In genomic region chr2:210162466-210163124, GRCh38 we compare ENCODE assay signal across 13 cellular contexts. TPM values are rescaled to one million over a fixed set of nuclear protein-coding genes. Genes with fewer than 3 reads are reported as not detected.
DNase-seq lines count a peak whose midpoint lies in the region; ATAC-seq, FAIRE-seq and TF ChIP-seq lines count a peak whose summit lies in the region.
"Had no signal": no experiment of that assay in that cellular context is flagged by ENCODE, and none has a peak within 500 bp of the region (broad histone marks: within the 10 kb centered on the region; RNA-seq: fewer than 3 reads in every experiment).

No MANE protein-coding gene starts in this region.

- no peak for TF ChIP-seq CTCF in glutamatergic neuron (IDR thresholded peaks at IDR 0.05; ENCODE audit: partially characterized antibody, unreplicated experiment)

- H3K4me3 Mint-ChIP-seq in activated T-cell treated with anti-CD3 and anti-CD28 coated beads, Interleukin-2, amount 50 U/mL, for 72 hours, result no peak overlapping the region
- no peak overlapping the region for H3K4me3 Mint-ChIP-seq in glutamatergic neuron (ENCODE audit: unreplicated experiment)
- H3K4me3 Mint-ChIP-seq in stimulated activated naive B cell treated with anti-CD40 and anti-IgM and Interleukin-4, amounts not matched to agents 10 μg/mL and 1 μg/mL and 100 μg/mL, for 72 hours, result peak overlapping the region; percentile 39 to 68
- H3K4me3 Mint-ChIP-seq: activated naive CD8-positive, alpha-beta T cell treated with anti-CD3 and anti-CD28 coated beads, Interleukin-2, amount 50 U/mL, for 24 hours had no signal

- H3K4me1 Mint-ChIP-seq in activated T-cell treated with anti-CD3 and anti-CD28 coated beads, Interleukin-2, amount 50 U/mL, for 72 hours (ENCODE audit: low read depth), result peaks cover 10% of the 10 kb centered on the region
- peaks cover 2% of the 10 kb centered on the region for H3K4me1 Mint-ChIP-seq in glutamatergic neuron (ENCODE audit: low read depth, unreplicated experiment)
- peaks cover 12 to 19% of the 10 kb centered on the region in 2 donors for H3K4me1 Mint-ChIP-seq in stimulated activated naive B cell treated with anti-CD40 and anti-IgM and Interleukin-4, amounts not matched to agents 10 μg/mL and 1 μg/mL and 100 μg/mL, for 72 hours

- H3K36me3 Mint-ChIP-seq in activated T-cell treated with anti-CD3 and anti-CD28 coated beads, Interleukin-2, amount 50 U/mL, for 72 hours (ENCODE audit: insufficient read depth in 2 of 2), result peaks cover 4% of the 10 kb centered on the region in 2 donors
- no peaks in the 10 kb centered on the region for H3K36me3 Mint-ChIP-seq in glutamatergic neuron (ENCODE audit: unreplicated experiment)
- peaks cover 0 to 3% of the 10 kb centered on the region in 2 donors for H3K36me3 Mint-ChIP-seq in stimulated activated naive B cell treated with anti-CD40 and anti-IgM and Interleukin-4, amounts not matched to agents 10 μg/mL and 1 μg/mL and 100 μg/mL, for 72 hours

- H3K9me3 Mint-ChIP-seq in activated T-cell treated with anti-CD3 and anti-CD28 coated beads, Interleukin-2, amount 50 U/mL, for 72 hours, result peaks cover 0 to 3% of the 10 kb centered on the region in 2 donors
- no peaks in the 10 kb centered on the region for H3K9me3 Mint-ChIP-seq in glutamatergic neuron (ENCODE audit: unreplicated experiment)
- H3K9me3 Mint-ChIP-seq in stimulated activated naive B cell treated with anti-CD40 and anti-IgM and Interleukin-4, amounts not matched to agents 10 μg/mL and 1 μg/mL and 100 μg/mL, for 72 hours, result no peaks in the 10 kb centered on the region
- H3K9me3 Mint-ChIP-seq: activated naive CD8-positive, alpha-beta T cell treated with anti-CD3 and anti-CD28 coated beads, Interleukin-2, amount 50 U/mL, for 24 hours had no signal

- ATAC-seq in activated T-cell treated with anti-CD3 and anti-CD28 coated beads, Interleukin-2, amount 50 U/mL, for 72 hours (replicated peaks in 1 of 2), result no peak
- peak; percentile 52 to 56 for ATAC-seq in stimulated activated naive B cell treated with anti-CD40 and anti-IgM and Interleukin-4, amounts not matched to agents 10 μg/mL and 1 μg/mL and 100 μg/mL, for 72 hours (replicated peaks)
- no peak for ATAC-seq in HG03378 (IDR thresholded peaks at IDR 0.05; ENCODE audit: unreplicated experiment)
- ATAC-seq: activated naive CD8-positive, alpha-beta T cell treated with anti-CD3 and anti-CD28 coated beads, Interleukin-2, amount 50 U/mL, for 24 hours had no signal

- no peaks in the 10 kb centered on the region for H3K27me3 Mint-ChIP-seq in activated T-cell treated with anti-CD3 and anti-CD28 coated beads, Interleukin-2, amount 50 U/mL, for 72 hours (ENCODE audit: low read depth)
- no peaks in the 10 kb centered on the region for H3K27me3 Mint-ChIP-seq in glutamatergic neuron (ENCODE audit: unreplicated experiment)
- H3K27me3 Mint-ChIP-seq in stimulated activated naive B cell treated with anti-CD40 and anti-IgM and Interleukin-4, amounts not matched to agents 10 μg/mL and 1 μg/mL and 100 μg/mL, for 72 hours, result no peaks in the 10 kb centered on the region
- H3K27me3 Mint-ChIP-seq: activated naive CD8-positive, alpha-beta T cell treated with anti-CD3 and anti-CD28 coated beads, Interleukin-2, amount 50 U/mL, for 24 hours had no signal

- FAIRE-seq in RCC 7860 (lab: Jason Lieb, UNC), result peak; percentile 77
- FAIRE-seq: A204.1, small intestine had no signal

- H3K27ac Mint-ChIP-seq in activated T-cell treated with anti-CD3 and anti-CD28 coated beads, Interleukin-2, amount 50 U/mL, for 72 hours, result peak overlapping the region; percentile 54
- H3K27ac Mint-ChIP-seq in glutamatergic neuron (ENCODE audit: unreplicated experiment), result peak overlapping the region; percentile 4
- no peak overlapping the region for H3K27ac Mint-ChIP-seq in stimulated activated naive B cell treated with anti-CD40 and anti-IgM and Interleukin-4, amounts not matched to agents 10 μg/mL and 1 μg/mL and 100 μg/mL, for 72 hours
- H3K27ac Mint-ChIP-seq: activated naive CD8-positive, alpha-beta T cell treated with anti-CD3 and anti-CD28 coated beads, Interleukin-2, amount 50 U/mL, for 24 hours had no signal

- no peak for DNase-seq in activated T-cell treated with anti-CD3 and anti-CD28 coated beads, Interleukin-2, amount 50 U/mL, for 72 hours
- DNase-seq in activated T-cell treated with anti-CD3 and anti-CD28 coated beads, Interleukin-2, amount 50 U/mL, for 1 hour, result no peak
- peak; percentile 30 for DNase-seq in RCC 7860 (ENCODE audit: low spot score)
- no peak for DNase-seq in glutamatergic neuron
- no peak for DNase-seq in stimulated activated naive B cell treated with anti-CD40 and anti-IgM and Interleukin-4, amounts not matched to agents 10 μg/mL and 1 μg/mL and 100 μg/mL, for 72 hours
- no peak for DNase-seq in NCI-H510A treated with DMSO at 0.1 percent for 48 hours (lab: John Stamatoyannopoulos, UW)
- no peak for DNase-seq in OCI-M2 (lab: John Stamatoyannopoulos, UW; ENCODE audit: unreplicated experiment)
- DNase-seq: activated naive CD8-positive, alpha-beta T cell treated with anti-CD3 and anti-CD28 coated beads, Interleukin-2, amount 50 U/mL, for 24 hours; colonic mucosa; NCI-H1048; small intestine had no signal

RNA-seq across cellular contexts. Expression of gene KANSL1L, which starts 8.6 kb away (rescaled TPM):
- total RNA-seq in activated T-cell treated with anti-CD3 and anti-CD28 coated beads, Interleukin-2, amount 50 U/mL, for 72 hours, result 10 to 100 TPM in 1 of 2 donors, 1 to 10 TPM in 1; 7.8 to 10.5 TPM
- 26.4 TPM for total RNA-seq in glutamatergic neuron (ENCODE audit: unreplicated experiment)

Comparison
In these comparisons a context has a peak if more than half of its experiments do, and no peak if none do; other contexts are left out.
1. ATAC-seq: peak in stimulated activated naive B cell treated with anti-CD40 and anti-IgM and Interleukin-4, amounts not matched to agents 10 μg/mL and 1 μg/mL and 100 μg/mL, for 72 hours (2 of 2); none in activated T-cell treated with anti-CD3 and anti-CD28 coated beads, Interleukin-2, amount 50 U/mL, for 72 hours (0 of 2) and HG03378 (single experiment).
2. H3K4me3 Mint-ChIP-seq: peak in stimulated activated naive B cell treated with anti-CD40 and anti-IgM and Interleukin-4, amounts not matched to agents 10 μg/mL and 1 μg/mL and 100 μg/mL, for 72 hours (2 of 2); none in activated T-cell treated with anti-CD3 and anti-CD28 coated beads, Interleukin-2, amount 50 U/mL, for 72 hours (0 of 2) and glutamatergic neuron (single experiment).